In the genomic region with DNA sequence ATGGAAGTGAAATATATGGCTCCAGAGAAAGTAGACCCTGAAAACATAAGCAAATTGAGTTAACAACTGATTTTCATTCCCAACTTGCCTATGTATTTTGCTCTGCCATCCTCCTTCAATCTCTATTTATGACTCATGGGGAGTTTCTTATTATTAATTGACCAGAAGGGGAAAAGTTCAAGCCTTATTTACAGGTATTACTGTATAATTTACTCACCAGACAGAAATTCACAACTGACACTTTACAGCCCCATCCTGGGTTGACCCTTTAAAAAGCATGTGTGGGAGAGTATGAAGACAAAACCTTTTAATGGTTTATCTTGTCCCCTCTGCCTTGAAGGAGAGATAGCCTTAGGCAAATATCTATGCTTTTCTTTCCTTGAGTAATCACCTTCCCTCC, we compare ENCODE assay signal across 17 cellular contexts. TPM values are rescaled to one million over a fixed set of nuclear protein-coding genes. Genes with fewer than 3 reads are reported as not detected.
DNase-seq lines count a peak whose midpoint lies in the region; ATAC-seq and TF ChIP-seq lines count a peak whose summit lies in the region.
"Had no signal": no experiment of that assay in that cellular context is flagged by ENCODE, and none has a peak within 500 bp of the region (broad histone marks: within the 10 kb centered on the region; RNA-seq: fewer than 3 reads in every experiment).

No MANE protein-coding gene starts in this region.

- peak overlapping the region; percentile 21 for H2AFZ ChIP-seq in neural progenitor cell (replicated peaks)

- TF ChIP-seq CTCF in epithelial cell of esophagus (IDR thresholded peaks at IDR 0.05; ENCODE audit: insufficient read depth, low read depth, low read length, missing control alignments) (no peak), neural progenitor cell (IDR thresholded peaks at IDR 0.05) (no peak)

- H3K4me1 Mint-ChIP-seq in neural progenitor cell: no peaks in the 10 kb centered on the region

- H3K36me3 Mint-ChIP-seq in neural progenitor cell: no peaks in the 10 kb centered on the region

- H3F3A ChIP-seq in neural progenitor cell (ENCODE audit: low read depth): no peaks in the 10 kb centered on the region

- no peaks in the 10 kb centered on the region for H3K9me3 Mint-ChIP-seq in neural progenitor cell
- H3K9me3 Mint-ChIP-seq: CD4-positive, alpha-beta T cell had no signal

- no peak overlapping the region for H3K4me2 ChIP-seq in neural progenitor cell

- H4K20me1 ChIP-seq in neural progenitor cell (ENCODE audit: low read depth): no peaks in the 10 kb centered on the region

- peaks cover 2% of the 10 kb centered on the region for H3K27me3 Mint-ChIP-seq in neural progenitor cell (ENCODE audit: insufficient read depth, low read depth)
- H3K27me3 Mint-ChIP-seq: CD4-positive, alpha-beta T cell had no signal

- H3K36me3 ChIP-seq in neural progenitor cell: no peaks in the 10 kb centered on the region

- no peak overlapping the region for H3K4me3 Mint-ChIP-seq in neural progenitor cell
- H3K4me3 Mint-ChIP-seq: CD4-positive, alpha-beta T cell had no signal

- peak; percentile 55 for ATAC-seq in HG02759 (IDR thresholded peaks at IDR 0.05; ENCODE audit: unreplicated experiment)
- ATAC-seq in GM19351 (IDR thresholded peaks at IDR 0.05; ENCODE audit: unreplicated experiment): no peak
- ATAC-seq: HepG2 had no signal

- no peak overlapping the region for H3K27ac ChIP-seq in neural progenitor cell

- no peak overlapping the region for H3K4me3 ChIP-seq in epithelial cell of esophagus (ENCODE audit: low read length)
- H3K4me3 ChIP-seq in neural progenitor cell: no peak overlapping the region

- H3K27me3 ChIP-seq in neural progenitor cell: no peaks in the 10 kb centered on the region

- no peaks in the 10 kb centered on the region for H3K79me2 ChIP-seq in neural progenitor cell (ENCODE audit: low read depth)

- no peak overlapping the region for H3K9ac ChIP-seq in neural progenitor cell

- intact Hi-C loops in head of caudate nucleus (cut with DNase I): no loop called here

- peaks cover 3% of the 10 kb centered on the region for H3K4me1 ChIP-seq in neural progenitor cell

- DNase-seq in EH (ENCODE audit: low read depth) (peak; percentile 20), epithelial cell of esophagus (ENCODE audit: low read depth) (peak; percentile 32), neural progenitor cell (ENCODE audit: low spot score) (no peak), head of caudate nucleus (no peak), NOMO-1 treated with dmso at 0.1 percent for 144 hours (lab: John Stamatoyannopoulos, UW; ENCODE audit: unreplicated experiment) (no peak)
- DNase-seq: ACHN; CD4-positive, alpha-beta T cell; DND-41; H7; NCI-H1417; NCI-H2029; NCI-H526 treated with DMSO at 0.1 percent for 48 hours; SIG-M5; SW 1271 had no signal

- no peak overlapping the region for H3K27ac Mint-ChIP-seq in neural progenitor cell
- H3K27ac Mint-ChIP-seq: CD4-positive, alpha-beta T cell had no signal

- no peaks in the 10 kb centered on the region for H3K9me3 ChIP-seq in neural progenitor cell (ENCODE audit: low read depth)

RNA-seq across cellular contexts. Expression of a gene that starts 39.8 kb away (rescaled TPM):
- total RNA-seq in neural progenitor cell (ENCODE audit: low replicate concordance): 1.4 and 5.4 TPM in 2 replicates
- total RNA-seq: CD4-positive, alpha-beta T cell had no signal

RNA-seq across cellular contexts. Expression of a gene that starts 54.5 kb away (rescaled TPM):
- 0.19 and 0.22 TPM in 2 replicates for total RNA-seq in neural progenitor cell (ENCODE audit: low replicate concordance)
- total RNA-seq: CD4-positive, alpha-beta T cell; HepG2 had no signal

Comparison
In these comparisons a context has a peak if more than half of its experiments do, and no peak if none do; other contexts are left out.
1. DNase-seq: peak in EH (single experiment) and epithelial cell of esophagus (single experiment); none in neural progenitor cell (single experiment), head of caudate nucleus (0 of 42) and NOMO-1 treated with dmso at 0.1 percent for 144 hours (single experiment).